Comparison of ENCODE assay signal across 11 cellular contexts in genomic region chr2:195505701-195506100, GRCh38.
DNase-seq lines count a peak whose midpoint lies in the region; ATAC-seq and TF ChIP-seq lines count a peak whose summit lies in the region.
"Had no signal": no experiment of that assay in that cellular context is flagged by ENCODE, and none has a peak within 500 bp of the region (broad histone marks: within the 10 kb centered on the region; RNA-seq: fewer than 3 reads in every experiment).

No MANE protein-coding gene starts in this region.

- H3K4me3 Mint-ChIP-seq in CD8-positive, alpha-beta memory T cell = no peak overlapping the region

- no peak overlapping the region for H3K4me3 ChIP-seq in CD8-positive, alpha-beta memory T cell (ENCODE audit: low read length)
- H3K4me3 ChIP-seq in BE2C (ENCODE audit: low read depth, low read length) = no peak overlapping the region
- H3K4me3 ChIP-seq: thoracic aorta had no signal

- ATAC-seq in GM18498 (IDR thresholded peaks at IDR 0.05; ENCODE audit: unreplicated experiment) = peak; percentile 95
- ATAC-seq in GM19397 (IDR thresholded peaks at IDR 0.05; ENCODE audit: unreplicated experiment) = peak; percentile 83
- peak; percentile 95 for ATAC-seq in HG02642 (IDR thresholded peaks at IDR 0.05; ENCODE audit: poor library complexity, unreplicated experiment)
- ATAC-seq in HG03280 (IDR thresholded peaks at IDR 0.05; ENCODE audit: unreplicated experiment) = peak; percentile 98

- H3K4me1 ChIP-seq in CD8-positive, alpha-beta memory T cell (ENCODE audit: insufficient read depth, low read length) = no peaks in the 10 kb centered on the region
- peaks cover 8% of the 10 kb centered on the region for H3K4me1 ChIP-seq in BE2C

- no peak overlapping the region for H3K27ac ChIP-seq in CD8-positive, alpha-beta memory T cell (ENCODE audit: low read depth, low read length)
- H3K27ac ChIP-seq: thoracic aorta had no signal

- DNase-seq in NCI-H1092 (lab: John Stamatoyannopoulos, UW) (no peak), BE2C (no peak), activated T-cell treated with anti-CD3 and anti-CD28 coated beads for 4 hours (no peak)
- no peak for DNase-seq in CD8-positive, alpha-beta memory T cell
- DNase-seq: kidney, NCI-H2107 had no signal

- TF ChIP-seq CTCF in BE2C (IDR thresholded peaks at IDR 0.05; ENCODE audit: low read depth, low read length) = no peak

- H3K36me3 Mint-ChIP-seq in CD8-positive, alpha-beta memory T cell = peaks cover 0 to 7% (median 0%) of the 10 kb centered on the region in 3 donors

- H3K36me3 ChIP-seq in CD8-positive, alpha-beta memory T cell (ENCODE audit: insufficient read depth, low read length) = no peaks in the 10 kb centered on the region
- H3K36me3 ChIP-seq in BE2C = no peaks in the 10 kb centered on the region
- H3K36me3 ChIP-seq: thoracic aorta had no signal

- H3K27me3 Mint-ChIP-seq in CD8-positive, alpha-beta memory T cell = no peaks in the 10 kb centered on the region

- CTCF ChIA-PET in CD8-positive, alpha-beta memory T cell (lab: Charles Lee) = interaction anchor here (8.8 kb wide), 1 partner anchor 153 kb away, joined by 120 read pairs; the partner anchor contains the start of gene SLC39A10

- no peaks in the 10 kb centered on the region for H3K9me3 ChIP-seq in CD8-positive, alpha-beta memory T cell (ENCODE audit: low read length)
- no peaks in the 10 kb centered on the region; the same call in 1 of the 2 replicates for H3K9me3 ChIP-seq in BE2C
- H3K9me3 ChIP-seq: thoracic aorta had no signal

- no peaks in the 10 kb centered on the region for H3K27me3 ChIP-seq in CD8-positive, alpha-beta memory T cell (ENCODE audit: insufficient read depth, low read length, poor library complexity, severe bottlenecking)
- H3K27me3 ChIP-seq in BE2C = no peaks in the 10 kb centered on the region

- POLR2A ChIA-PET in CD8-positive, alpha-beta memory T cell (lab: Charles Lee) = no interaction called here

- H3K27ac Mint-ChIP-seq in CD8-positive, alpha-beta memory T cell = no peak overlapping the region

- H3K9me3 Mint-ChIP-seq in CD8-positive, alpha-beta memory T cell = peaks cover 0 to 2% (median 0%) of the 10 kb centered on the region in 5 donors

- peaks cover 10 to 24% (median 12%) of the 10 kb centered on the region in 3 donors for H3K4me1 Mint-ChIP-seq in CD8-positive, alpha-beta memory T cell
